Comparison of ENCODE assay signal across 21 cellular contexts in the genomic region with DNA sequence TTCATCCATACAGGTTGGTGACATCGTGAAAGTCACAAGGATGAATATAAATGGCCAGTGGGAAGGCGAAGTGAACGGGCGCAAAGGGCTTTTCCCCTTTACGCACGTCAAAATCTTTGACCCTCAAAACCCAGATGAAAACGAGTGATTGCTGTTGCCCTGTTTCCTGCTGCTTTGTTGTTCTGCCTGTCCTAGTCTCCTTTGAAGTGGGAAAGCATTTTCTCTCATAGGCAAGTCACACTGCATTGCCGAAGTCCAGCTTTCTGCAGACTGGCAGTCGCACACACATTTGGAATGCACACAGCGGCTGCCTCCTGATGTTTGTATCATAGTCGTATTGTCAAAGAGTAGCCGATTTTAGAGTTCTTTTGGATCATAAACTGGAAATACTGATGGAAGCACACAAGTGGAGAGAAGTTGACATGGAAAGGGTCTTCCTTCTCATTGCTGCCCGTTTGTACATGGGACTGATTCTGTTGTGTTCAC. TPM values are rescaled to one million over a fixed set of nuclear protein-coding genes. Genes with fewer than 3 reads are reported as not detected.
DNase-seq lines count a peak whose midpoint lies in the region; ATAC-seq and TF ChIP-seq lines count a peak whose summit lies in the region.
"Had no signal": no experiment of that assay in that cellular context is flagged by ENCODE, and none has a peak within 500 bp of the region (broad histone marks: within the 10 kb centered on the region; RNA-seq: fewer than 3 reads in every experiment).

No MANE protein-coding gene starts in this region.

- H3K4me3 Mint-ChIP-seq in natural killer cell = no peak overlapping the region
- no peak overlapping the region for H3K4me3 Mint-ChIP-seq in natural killer cell treated with Interleukin-12 subunit alpha and Interleukin-12 subunit beta and Interleukin-15 and Interleukin-18, amount 100 ng/mL, for 72 hours
- H3K4me3 Mint-ChIP-seq in activated naive CD8-positive, alpha-beta T cell treated with anti-CD3 and anti-CD28 coated beads, Interleukin-2, amount 50 U/mL, for 24 hours = no peak overlapping the region
- H3K4me3 Mint-ChIP-seq: GM23338; stimulated activated naive B cell treated with anti-CD40 and anti-IgM and Interleukin-4, amounts not matched to agents 10 μg/mL and 1 μg/mL and 100 μg/mL, for 72 hours had no signal

- H3K4me1 Mint-ChIP-seq in natural killer cell = peaks cover 33 to 44% of the 10 kb centered on the region in 2 donors
- peaks cover 24 to 37% of the 10 kb centered on the region in 2 donors for H3K4me1 Mint-ChIP-seq in natural killer cell treated with Interleukin-12 subunit alpha and Interleukin-12 subunit beta and Interleukin-15 and Interleukin-18, amount 100 ng/mL, for 72 hours (ENCODE audit: low read depth in 2 of 2)
- H3K4me1 Mint-ChIP-seq in activated naive CD8-positive, alpha-beta T cell treated with anti-CD3 and anti-CD28 coated beads, Interleukin-2, amount 50 U/mL, for 24 hours = peaks cover 29% of the 10 kb centered on the region

- no peak overlapping the region for H3K9ac ChIP-seq in mucosa of rectum (ENCODE audit: low read depth in 1 of 2, low read length in 2 of 2)

- no peak for TF ChIP-seq CTCF in natural killer cell (IDR thresholded peaks at IDR 0.05)

- H3K9me3 ChIP-seq in mucosa of rectum (ENCODE audit: control insufficient read depth in 2 of 2, low read length in 2 of 2) = no peaks in the 10 kb centered on the region
- H3K9me3 ChIP-seq: pancreas, testis had no signal

- ATAC-seq in natural killer cell (no peak), GM21619 (IDR thresholded peaks at IDR 0.05; ENCODE audit: unreplicated experiment) (no peak)
- no peak for ATAC-seq in natural killer cell treated with Interleukin-12 subunit alpha and Interleukin-12 subunit beta and Interleukin-15 and Interleukin-18, amount 100 ng/mL, for 72 hours
- ATAC-seq in activated naive CD8-positive, alpha-beta T cell treated with anti-CD3 and anti-CD28 coated beads, Interleukin-2, amount 50 U/mL, for 24 hours = no peak
- ATAC-seq: GM23338; stimulated activated naive B cell treated with anti-CD40 and anti-IgM and Interleukin-4, amounts not matched to agents 10 μg/mL and 1 μg/mL and 100 μg/mL, for 72 hours had no signal

- peaks cover 4% of the 10 kb centered on the region for H3K36me3 Mint-ChIP-seq in natural killer cell
- peaks cover 5% of the 10 kb centered on the region for H3K36me3 Mint-ChIP-seq in natural killer cell treated with Interleukin-12 subunit alpha and Interleukin-12 subunit beta and Interleukin-15 and Interleukin-18, amount 100 ng/mL, for 72 hours
- peaks cover 29% of the 10 kb centered on the region for H3K36me3 Mint-ChIP-seq in activated naive CD8-positive, alpha-beta T cell treated with anti-CD3 and anti-CD28 coated beads, Interleukin-2, amount 50 U/mL, for 24 hours (ENCODE audit: low read depth)

- H3K4me1 ChIP-seq in mucosa of rectum (ENCODE audit: control insufficient read depth in 2 of 2, insufficient read depth in 2 of 2, low read length in 2 of 2) = peaks cover 51 to 61% of the 10 kb centered on the region in 2 donors
- H3K4me1 ChIP-seq: testis had no signal

- no peaks in the 10 kb centered on the region for H3K27me3 Mint-ChIP-seq in natural killer cell (ENCODE audit: low read depth in 2 of 2)
- H3K27me3 Mint-ChIP-seq in natural killer cell treated with Interleukin-12 subunit alpha and Interleukin-12 subunit beta and Interleukin-15 and Interleukin-18, amount 100 ng/mL, for 72 hours = no peaks in the 10 kb centered on the region
- no peaks in the 10 kb centered on the region for H3K27me3 Mint-ChIP-seq in activated naive CD8-positive, alpha-beta T cell treated with anti-CD3 and anti-CD28 coated beads, Interleukin-2, amount 50 U/mL, for 24 hours
- H3K27me3 Mint-ChIP-seq: CD4-positive, alpha-beta memory T cell; stimulated activated naive B cell treated with anti-CD40 and anti-IgM and Interleukin-4, amounts not matched to agents 10 μg/mL and 1 μg/mL and 100 μg/mL, for 72 hours had no signal

- peak overlapping the region; percentile 87 to 92 for H3K27ac ChIP-seq in mucosa of rectum (ENCODE audit: low read depth in 2 of 2, low read length in 2 of 2)
- H3K27ac ChIP-seq: testis, WERI-Rb-1 had no signal

- no peaks in the 10 kb centered on the region for H3K9me3 Mint-ChIP-seq in natural killer cell
- no peaks in the 10 kb centered on the region for H3K9me3 Mint-ChIP-seq in natural killer cell treated with Interleukin-12 subunit alpha and Interleukin-12 subunit beta and Interleukin-15 and Interleukin-18, amount 100 ng/mL, for 72 hours
- no peaks in the 10 kb centered on the region for H3K9me3 Mint-ChIP-seq in activated naive CD8-positive, alpha-beta T cell treated with anti-CD3 and anti-CD28 coated beads, Interleukin-2, amount 50 U/mL, for 24 hours
- H3K9me3 Mint-ChIP-seq: CD4-positive, alpha-beta memory T cell; GM23338; stimulated activated naive B cell treated with anti-CD40 and anti-IgM and Interleukin-4, amounts not matched to agents 10 μg/mL and 1 μg/mL and 100 μg/mL, for 72 hours had no signal

- intact Hi-C loops in natural killer cell (cut with micrococcal nuclease) = no loop called here

- H3K36me3 ChIP-seq in mucosa of rectum (ENCODE audit: control insufficient read depth in 2 of 2, insufficient read depth in 2 of 2, low read length in 2 of 2) = peaks cover 36 to 43% of the 10 kb centered on the region in 2 donors

- H3K4me3 ChIP-seq in mucosa of rectum (ENCODE audit: low read length in 2 of 2) = peak overlapping the region in 1 of 2 donors; percentile 40
- H3K4me3 ChIP-seq: GM23338, pancreas, testis had no signal

- H3K27ac Mint-ChIP-seq in natural killer cell = peak overlapping the region; percentile 36 to 58
- no peak overlapping the region for H3K27ac Mint-ChIP-seq in natural killer cell treated with Interleukin-12 subunit alpha and Interleukin-12 subunit beta and Interleukin-15 and Interleukin-18, amount 100 ng/mL, for 72 hours
- H3K27ac Mint-ChIP-seq in activated naive CD8-positive, alpha-beta T cell treated with anti-CD3 and anti-CD28 coated beads, Interleukin-2, amount 50 U/mL, for 24 hours = peak overlapping the region; percentile 4
- H3K27ac Mint-ChIP-seq: GM23338 had no signal

- H3K27me3 ChIP-seq in mucosa of rectum (ENCODE audit: control insufficient read depth in 2 of 2, insufficient read depth in 2 of 2, low read length in 2 of 2) = no peaks in the 10 kb centered on the region
- H3K27me3 ChIP-seq: pancreas, testis had no signal

- DNase-seq in natural killer cell (no peak), COLO829 (ENCODE audit: low spot score) (no peak), globus pallidus (ENCODE audit: low spot score) (no peak), NCI-H2107 treated with DMSO at 0.1 percent for 48 hours (lab: John Stamatoyannopoulos, UW; ENCODE audit: unreplicated experiment) (no peak)
- no peak for DNase-seq in natural killer cell treated with Interleukin-12 subunit alpha and Interleukin-12 subunit beta and Interleukin-15 and Interleukin-18, amount 100 ng/mL, for 72 hours (ENCODE audit: low spot score)
- DNase-seq in activated naive CD8-positive, alpha-beta T cell treated with anti-CD3 and anti-CD28 coated beads, Interleukin-2, amount 50 U/mL, for 24 hours = no peak
- DNase-seq: activated CD8-positive, alpha-beta memory T cell treated with anti-CD3 and anti-CD28 coated beads for 24 hours; CD4-positive, alpha-beta memory T cell; DMS79 treated with DMSO at 0.1 percent for 48 hours; IMR-90; NCI-H1694; NCI-H748 treated with DMSO at 0.1 percent for 48 hours; stimulated activated CD4-positive, alpha-beta T cell treated with anti-CD3 and anti-CD28 coated beads, Interleukin-2, amount 100 ng/mL, for 24 hours; stimulated activated naive B cell treated with anti-CD40 and anti-IgM and Interleukin-4, amounts not matched to agents 10 μg/mL and 1 μg/mL and 100 μg/mL, for 72 hours; T-helper 2 cell; testis; WERI-Rb-1 had no signal

RNA-seq across cellular contexts. Expression of a gene that starts 17.3 kb away (rescaled TPM):
- total RNA-seq in natural killer cell = 1 to 10 TPM; 1.5 to 2.3 (median 2.2) TPM
- total RNA-seq in natural killer cell treated with Interleukin-12 subunit alpha and Interleukin-12 subunit beta and Interleukin-15 and Interleukin-18, amount 100 ng/mL, for 72 hours = 1 to 10 TPM in 1 of 2 donors, not detected in 1; 1.5 TPM

RNA-seq across cellular contexts. Expression of a gene that starts 32.4 kb away (rescaled TPM):
- 10 to 100 TPM; 71.9 to 85.0 (median 82.0) TPM for total RNA-seq in natural killer cell
- total RNA-seq in natural killer cell treated with Interleukin-12 subunit alpha and Interleukin-12 subunit beta and Interleukin-15 and Interleukin-18, amount 100 ng/mL, for 72 hours = 100 to 1,000 TPM in 1 of 2 donors, 10 to 100 TPM in 1; 76.2 to 133 TPM

RNA-seq across cellular contexts. Expression of a gene that starts 32.5 kb away (rescaled TPM):
- 10 to 100 TPM; 50.7 to 71.2 (median 67.4) TPM for total RNA-seq in natural killer cell
- total RNA-seq in natural killer cell treated with Interleukin-12 subunit alpha and Interleukin-12 subunit beta and Interleukin-15 and Interleukin-18, amount 100 ng/mL, for 72 hours = 100 to 1,000 TPM in 1 of 2 donors, 10 to 100 TPM in 1; 78.4 to 105 TPM

RNA-seq across cellular contexts. Expression of a gene that starts 52.2 kb away (rescaled TPM):
- 10 to 100 TPM; 24.1 to 40.0 (median 26.8) TPM for total RNA-seq in natural killer cell
- 10 to 100 TPM; 20.4 to 30.7 TPM for total RNA-seq in natural killer cell treated with Interleukin-12 subunit alpha and Interleukin-12 subunit beta and Interleukin-15 and Interleukin-18, amount 100 ng/mL, for 72 hours

Comparison
In these comparisons a context has a peak if more than half of its experiments do, and no peak if none do; other contexts are left out.
1. H3K27ac Mint-ChIP-seq: peak in natural killer cell (2 of 2) and activated naive CD8-positive, alpha-beta T cell treated with anti-CD3 and anti-CD28 coated beads, Interleukin-2, amount 50 U/mL, for 24 hours (single experiment); none in natural killer cell treated with Interleukin-12 subunit alpha and Interleukin-12 subunit beta and Interleukin-15 and Interleukin-18, amount 100 ng/mL, for 72 hours (0 of 2).